ENCODE assay signal across 19 cellular contexts in the genomic region with DNA sequence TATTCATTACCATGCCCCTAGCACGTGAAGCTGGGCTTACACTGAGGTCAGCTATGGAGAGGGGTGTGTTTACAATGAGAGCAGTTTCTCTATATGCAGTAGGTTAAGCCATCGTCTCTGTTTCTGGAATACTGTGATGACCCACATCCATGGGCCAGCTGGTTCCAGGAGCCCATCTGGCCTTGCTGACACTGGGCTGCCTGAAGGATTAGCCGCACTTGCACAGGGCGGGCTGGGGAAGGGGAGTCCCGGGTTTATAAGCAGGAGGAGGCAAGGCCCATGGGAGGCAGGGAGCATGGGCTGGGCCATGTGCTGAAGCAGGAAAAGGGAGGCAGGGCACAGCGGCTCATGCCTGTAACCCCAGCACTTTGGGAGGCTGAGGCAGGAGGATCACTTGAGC.
"Had no signal": no experiment of that assay in that cellular context is flagged by ENCODE, and none has a peak within 500 bp of the region (broad histone marks: within the 10 kb centered on the region; RNA-seq: fewer than 3 reads in every experiment).

No MANE protein-coding gene starts in this region.

- H3K27ac Mint-ChIP-seq: endodermal cell, memory B cell, mesothelial cell of epicardium, natural killer cell, progenitor cell of endocrine pancreas had no signal

- H3K4me3 Mint-ChIP-seq: endodermal cell, memory B cell, mesothelial cell of epicardium, natural killer cell, neural progenitor cell had no signal

- DNase-seq: effector CD4-positive, alpha-beta T cell; endodermal cell; kidney; left cardiac atrium; left ventricle myocardium inferior; lower lobe of right lung; natural killer cell; pancreas; right cardiac atrium; small intestine; stimulated activated CD4-positive, alpha-beta T cell treated with anti-CD3 and anti-CD28 coated beads, Interleukin-2, amount 100 ng/mL, for 48 hours; stimulated activated naive CD4-positive, alpha-beta T cell treated with Interleukin-2 at 50 U/mL for 16 hours; tibial artery; upper lobe of right lung had no signal

- FAIRE-seq: frontal cortex, kidney, pancreas, small intestine had no signal

- H3K9me3 Mint-ChIP-seq: endodermal cell, memory B cell, mesothelial cell of epicardium, natural killer cell, neural progenitor cell had no signal

- ATAC-seq: lower lobe of right lung, natural killer cell, pancreas, upper lobe of right lung had no signal

- H3K4me1 Mint-ChIP-seq: memory B cell, natural killer cell had no signal
